11 cellular contexts compared by ENCODE assay signal in genomic region chr17:82232322-82232785, GRCh38. TPM values are rescaled to one million over a fixed set of nuclear protein-coding genes. Genes with fewer than 3 reads are reported as not detected.
DNase-seq lines count a peak whose midpoint lies in the region; ATAC-seq and TF ChIP-seq lines count a peak whose summit lies in the region.
"Had no signal": no experiment of that assay in that cellular context is flagged by ENCODE, and none has a peak within 500 bp of the region (broad histone marks: within the 10 kb centered on the region; RNA-seq: fewer than 3 reads in every experiment).

No MANE protein-coding gene starts in this region.

- no peak overlapping the region for H2BK15ac ChIP-seq in mesendoderm (replicated peaks; ENCODE audit: low read depth)

- H3K27ac Mint-ChIP-seq in activated naive CD4-positive, alpha-beta T cell treated with anti-CD3 and anti-CD28 coated beads, Interleukin-2, amount 10 ng/mL, durations not matched to agents 7 days and 5 days: no peak overlapping the region
- no peak overlapping the region for H3K27ac Mint-ChIP-seq in activated naive CD4-positive, alpha-beta T cell treated with anti-CD3 and anti-CD28 coated beads for 36 hours
- H3K27ac Mint-ChIP-seq in dendritic cell treated with granulocyte-macrophage colony-stimulating factor and Interleukin-4, amounts not matched to agents 40 ng/mL and 50 ng/mL, for 4 days: peak overlapping the region; percentile 92
- H3K27ac Mint-ChIP-seq in chondrocyte (ENCODE audit: unreplicated experiment): no peak overlapping the region
- H3K27ac Mint-ChIP-seq: activated CD4-positive, alpha-beta T cell treated with anti-CD3 and anti-CD28 coated beads for 36 hours had no signal

- H2BK120ac ChIP-seq in mesendoderm (ENCODE audit: low read depth, low read length): no peak overlapping the region

- H3K79me2 ChIP-seq in mesendoderm (ENCODE audit: control insufficient read depth, insufficient read depth, low read length): no peaks in the 10 kb centered on the region

- H3K9me3 ChIP-seq in upper lobe of right lung: no peaks in the 10 kb centered on the region

- CTCF ChIA-PET in activated naive CD4-positive, alpha-beta T cell treated with anti-CD3 and anti-CD28 coated beads, Interleukin-2, amount 10 ng/mL, durations not matched to agents 7 days and 5 days (lab: Charles Lee): interaction anchor here (0.8 kb wide), 2 partner anchors 10 to 85 kb away, joined by 3 read pairs; partner anchors contain the start of gene CD7
- CTCF ChIA-PET in activated naive CD4-positive, alpha-beta T cell treated with anti-CD3 and anti-CD28 coated beads for 36 hours (lab: Charles Lee): interaction anchor here (1.3 kb wide), 1 partner anchor 9 kb away, joined by 3 read pairs; no protein-coding TSS in a partner anchor

- no peak overlapping the region for H3K27ac ChIP-seq in mesendoderm (ENCODE audit: low read depth, low read length)
- H3K27ac ChIP-seq in upper lobe of right lung: peak overlapping the region; percentile 91

- no peak for ATAC-seq in upper lobe of right lung
- ATAC-seq: activated CD4-positive, alpha-beta T cell treated with anti-CD3 and anti-CD28 coated beads for 36 hours had no signal

- peaks cover 13% of the 10 kb centered on the region for H3K36me3 Mint-ChIP-seq in activated naive CD4-positive, alpha-beta T cell treated with anti-CD3 and anti-CD28 coated beads, Interleukin-2, amount 10 ng/mL, durations not matched to agents 7 days and 5 days
- no peaks in the 10 kb centered on the region for H3K36me3 Mint-ChIP-seq in activated naive CD4-positive, alpha-beta T cell treated with anti-CD3 and anti-CD28 coated beads for 36 hours (ENCODE audit: low read depth)
- peaks cover 65% of the 10 kb centered on the region for H3K36me3 Mint-ChIP-seq in dendritic cell treated with granulocyte-macrophage colony-stimulating factor and Interleukin-4, amounts not matched to agents 40 ng/mL and 50 ng/mL, for 4 days (ENCODE audit: low read depth)
- no peaks in the 10 kb centered on the region for H3K36me3 Mint-ChIP-seq in chondrocyte (ENCODE audit: low read depth)
- H3K36me3 Mint-ChIP-seq: immature natural killer cell had no signal

- H2AK5ac ChIP-seq in mesendoderm (ENCODE audit: low read length): no peak overlapping the region

- H4K5ac ChIP-seq in mesendoderm (ENCODE audit: low read length): no peak overlapping the region

- no peak overlapping the region for H3K18ac ChIP-seq in mesendoderm (ENCODE audit: low read length)

- no CpG with 5 or more reads among the region's 20 CpGs for WGBS in mesendoderm (ENCODE audit: extremely low coverage, insufficient coverage, low lambda C conversion rate)

- DNase-seq in activated naive CD4-positive, alpha-beta T cell treated with anti-CD3 and anti-CD28 coated beads, Interleukin-2, amount 10 ng/mL, durations not matched to agents 7 days and 5 days: no peak
- DNase-seq in activated naive CD4-positive, alpha-beta T cell treated with anti-CD3 and anti-CD28 coated beads for 36 hours: no peak
- DNase-seq in mesendoderm: no peak
- peak; percentile 68 for DNase-seq in upper lobe of right lung
- DNase-seq in T-helper 2 cell: no peak
- no peak for DNase-seq in hepatic stellate cell (ENCODE audit: low spot score)
- DNase-seq in chondrocyte (ENCODE audit: low spot score): no peak
- DNase-seq: Karpas-422 had no signal

- no peak for TF ChIP-seq CTCF in upper lobe of right lung (IDR thresholded peaks at IDR 0.05)
- no peak for TF ChIP-seq CTCF in chondrocyte (IDR thresholded peaks at IDR 0.05)

- H3K4me1 ChIP-seq in mesendoderm (ENCODE audit: control insufficient read depth, low read depth, low read length): no peaks in the 10 kb centered on the region
- peaks cover 48% of the 10 kb centered on the region for H3K4me1 ChIP-seq in upper lobe of right lung

- H4K8ac ChIP-seq in mesendoderm (ENCODE audit: low read depth, low read length): no peak overlapping the region

- H3K36me3 ChIP-seq in mesendoderm (ENCODE audit: control insufficient read depth, insufficient read depth, low read length): no peaks in the 10 kb centered on the region
- peaks cover 7% of the 10 kb centered on the region for H3K36me3 ChIP-seq in upper lobe of right lung

- H3K4me3 Mint-ChIP-seq in activated naive CD4-positive, alpha-beta T cell treated with anti-CD3 and anti-CD28 coated beads, Interleukin-2, amount 10 ng/mL, durations not matched to agents 7 days and 5 days: peak overlapping the region; percentile 21
- no peak overlapping the region for H3K4me3 Mint-ChIP-seq in activated naive CD4-positive, alpha-beta T cell treated with anti-CD3 and anti-CD28 coated beads for 36 hours
- peak overlapping the region; percentile 99 for H3K4me3 Mint-ChIP-seq in dendritic cell treated with granulocyte-macrophage colony-stimulating factor and Interleukin-4, amounts not matched to agents 40 ng/mL and 50 ng/mL, for 4 days
- H3K4me3 Mint-ChIP-seq in chondrocyte (ENCODE audit: unreplicated experiment): no peak overlapping the region
- H3K4me3 Mint-ChIP-seq: activated CD4-positive, alpha-beta T cell treated with anti-CD3 and anti-CD28 coated beads for 36 hours had no signal

- H3K27me3 Mint-ChIP-seq in activated naive CD4-positive, alpha-beta T cell treated with anti-CD3 and anti-CD28 coated beads, Interleukin-2, amount 10 ng/mL, durations not matched to agents 7 days and 5 days: peaks cover 5% of the 10 kb centered on the region
- H3K27me3 Mint-ChIP-seq in activated naive CD4-positive, alpha-beta T cell treated with anti-CD3 and anti-CD28 coated beads for 36 hours (ENCODE audit: low read depth): peaks cover 3% of the 10 kb centered on the region
- no peaks in the 10 kb centered on the region for H3K27me3 Mint-ChIP-seq in dendritic cell treated with granulocyte-macrophage colony-stimulating factor and Interleukin-4, amounts not matched to agents 40 ng/mL and 50 ng/mL, for 4 days
- H3K27me3 Mint-ChIP-seq in chondrocyte (ENCODE audit: low read depth): no peaks in the 10 kb centered on the region
- H3K27me3 Mint-ChIP-seq: activated CD4-positive, alpha-beta T cell treated with anti-CD3 and anti-CD28 coated beads for 36 hours had no signal

- H3K4me2 ChIP-seq in mesendoderm (ENCODE audit: low read length): peak overlapping the region; percentile 5

- H3K4ac ChIP-seq in mesendoderm (ENCODE audit: low read depth, low read length): no peak overlapping the region

- H2BK5ac ChIP-seq in mesendoderm (ENCODE audit: low read length): no peak overlapping the region

- peaks cover 3% of the 10 kb centered on the region for H3K27me3 ChIP-seq in mesendoderm (ENCODE audit: insufficient read depth, low read length, poor library complexity)
- H3K27me3 ChIP-seq in upper lobe of right lung: no peaks in the 10 kb centered on the region

- intact Hi-C loops in activated naive CD4-positive, alpha-beta T cell treated with anti-CD3 and anti-CD28 coated beads for 36 hours (cut with micrococcal nuclease): no loop called here
- intact Hi-C loops in dendritic cell treated with granulocyte-macrophage colony-stimulating factor and Interleukin-4, amounts not matched to agents 40 ng/mL and 50 ng/mL, for 4 days (cut with micrococcal nuclease): loop anchor here (10.0 kb wide), 1 partner anchor 62 kb away; no protein-coding TSS in a partner anchor
- intact Hi-C loops in upper lobe of right lung (cut with DNase I): no loop called here

- H3K9me3 Mint-ChIP-seq in activated naive CD4-positive, alpha-beta T cell treated with anti-CD3 and anti-CD28 coated beads, Interleukin-2, amount 10 ng/mL, durations not matched to agents 7 days and 5 days: no peaks in the 10 kb centered on the region
- no peaks in the 10 kb centered on the region for H3K9me3 Mint-ChIP-seq in activated naive CD4-positive, alpha-beta T cell treated with anti-CD3 and anti-CD28 coated beads for 36 hours
- no peaks in the 10 kb centered on the region for H3K9me3 Mint-ChIP-seq in dendritic cell treated with granulocyte-macrophage colony-stimulating factor and Interleukin-4, amounts not matched to agents 40 ng/mL and 50 ng/mL, for 4 days
- no peaks in the 10 kb centered on the region for H3K9me3 Mint-ChIP-seq in chondrocyte (ENCODE audit: low read depth)
- H3K9me3 Mint-ChIP-seq: immature natural killer cell had no signal

- H3K4me3 ChIP-seq in mesendoderm (ENCODE audit: low read length): no peak overlapping the region
- H3K4me3 ChIP-seq in upper lobe of right lung: peak overlapping the region; percentile 73

- no peaks in the 10 kb centered on the region for H3K79me1 ChIP-seq in mesendoderm (ENCODE audit: low read length)

- peak overlapping the region; percentile 15 for H3K23ac ChIP-seq in mesendoderm (ENCODE audit: low read length)

- H3K4me1 Mint-ChIP-seq in activated naive CD4-positive, alpha-beta T cell treated with anti-CD3 and anti-CD28 coated beads, Interleukin-2, amount 10 ng/mL, durations not matched to agents 7 days and 5 days: peaks cover 35% of the 10 kb centered on the region
- peaks cover 12% of the 10 kb centered on the region for H3K4me1 Mint-ChIP-seq in activated naive CD4-positive, alpha-beta T cell treated with anti-CD3 and anti-CD28 coated beads for 36 hours (ENCODE audit: low read depth)
- H3K4me1 Mint-ChIP-seq in dendritic cell treated with granulocyte-macrophage colony-stimulating factor and Interleukin-4, amounts not matched to agents 40 ng/mL and 50 ng/mL, for 4 days (ENCODE audit: low read depth): peaks cover 63% of the 10 kb centered on the region
- peaks cover 33% of the 10 kb centered on the region for H3K4me1 Mint-ChIP-seq in chondrocyte (ENCODE audit: low read depth)

- peak overlapping the region; percentile 91 for H3K56ac ChIP-seq in mesendoderm (ENCODE audit: low read length)

- H3K9ac ChIP-seq in mesendoderm (ENCODE audit: low read length): peak overlapping the region; percentile 76

RNA-seq across cellular contexts. Expression of gene SLC16A3, which starts 3.5 kb away (rescaled TPM):
- 10 to 100 TPM; 15.2 to 18.3 TPM for total RNA-seq in activated naive CD4-positive, alpha-beta T cell treated with anti-CD3 and anti-CD28 coated beads for 36 hours
- 1.9 TPM for polyA plus RNA-seq in mesendoderm (2013, experiment 1 of 2)
- 1.6 TPM for polyA plus RNA-seq in mesendoderm (2013, experiment 2 of 2)
- 77.5 TPM for total RNA-seq in upper lobe of right lung
- total RNA-seq in chondrocyte: 53.3 to 206 TPM (median 189 TPM) in 3 replicates

RNA-seq across cellular contexts. Expression of gene CCDC57, which starts 19.7 kb away (rescaled TPM):
- 10 to 100 TPM; 40.7 to 43.9 TPM for total RNA-seq in activated naive CD4-positive, alpha-beta T cell treated with anti-CD3 and anti-CD28 coated beads for 36 hours
- 6.8 TPM for polyA plus RNA-seq in mesendoderm (2013, experiment 1 of 2)
- 7.4 TPM for polyA plus RNA-seq in mesendoderm (2013, experiment 2 of 2)
- total RNA-seq in upper lobe of right lung: 50.5 TPM
- 23.5 to 39.8 TPM (median 24.1 TPM) in 3 replicates for total RNA-seq in chondrocyte

RNA-seq across cellular contexts. Expression of gene CSNK1D, which starts 41.1 kb away (rescaled TPM):
- total RNA-seq in activated naive CD4-positive, alpha-beta T cell treated with anti-CD3 and anti-CD28 coated beads for 36 hours: 100 to 1,000 TPM in 1 of 2 experiments, 10 to 100 TPM in 1; 99.8 to 100 TPM
- 76.4 TPM for polyA plus RNA-seq in mesendoderm (2013, experiment 1 of 2)
- polyA plus RNA-seq in mesendoderm (2013, experiment 2 of 2): 75.9 TPM
- total RNA-seq in upper lobe of right lung (150 TPM), chondrocyte (93.0 to 94.5 TPM (median 93.9 TPM) in 3 replicates)

Comparison
In these comparisons a context has a peak if more than half of its experiments do, and no peak if none do; other contexts are left out.
1. H3K4me3 Mint-ChIP-seq: peak in activated naive CD4-positive, alpha-beta T cell treated with anti-CD3 and anti-CD28 coated beads, Interleukin-2, amount 10 ng/mL, durations not matched to agents 7 days and 5 days (single experiment) and dendritic cell treated with granulocyte-macrophage colony-stimulating factor and Interleukin-4, amounts not matched to agents 40 ng/mL and 50 ng/mL, for 4 days (single experiment); none in activated naive CD4-positive, alpha-beta T cell treated with anti-CD3 and anti-CD28 coated beads for 36 hours (single experiment) and chondrocyte (single experiment).